In genomic region chr11:98561877-98562395, GRCh38 we compare ENCODE assay signal across 23 cellular contexts.
A peak's percentile ranks its signal among the peaks of the same experiment; 100 is the strongest.
DNase-seq lines count a peak whose midpoint lies in the region; FAIRE-seq and TF ChIP-seq lines count a peak whose summit lies in the region.
"Had no signal": no experiment of that assay in that cellular context is flagged by ENCODE, and none has a peak within 500 bp of the region (broad histone marks: within the 10 kb centered on the region; RNA-seq: fewer than 3 reads in every experiment).

No MANE protein-coding gene starts in this region.

- DNase-seq in ELR (ENCODE audit: low read depth) (peak; percentile 54), RWPE1 (ENCODE audit: low spot score) (peak; percentile 1), bronchial epithelial cell (ENCODE audit: low read depth) (peak; percentile 57), keratinocyte (ENCODE audit: low read depth, low spot score) (no peak), Caco-2 (no peak), DMS79 treated with DMSO at 0.1 percent for 48 hours (lab: John Stamatoyannopoulos, UW) (no peak)
- no peak for DNase-seq in activated CD4-positive, alpha-beta memory T cell treated with anti-CD3 and anti-CD28 coated beads for 36 hours
- DNase-seq: C1 segment of cervical spinal cord; CD4-positive, alpha-beta memory T cell; COR-L47; DMS 273 treated with DMSO at 0.1 percent for 48 hours; DND-41; Karpas-422; MV-4-11; NCI-H1436 treated with DMSO at 0.1 percent for 48 hours; NCI-H187 treated with DMSO at 0.1 percent for 48 hours; NCI-H524 treated with DMSO at 0.1 percent for 48 hours; NCI-H82; NK-92 treated with Interleukin-12 subunit alpha and Interleukin-12 subunit beta, amount 100 ng/mL, for 24 hours; SIG-M5 had no signal

- H4K20me1 ChIP-seq in keratinocyte (ENCODE audit: control insufficient read depth, extremely low read depth, insufficient read depth, low read length): no peaks in the 10 kb centered on the region

- no peaks in the 10 kb centered on the region for H3K36me3 ChIP-seq in bronchial epithelial cell (ENCODE audit: control insufficient read depth, insufficient read depth, low read length)
- H3K36me3 ChIP-seq in keratinocyte (ENCODE audit: control insufficient read depth in 2 of 2, extremely low read depth in 1 of 2, insufficient read depth in 2 of 2, low read length in 2 of 2): no peaks in the 10 kb centered on the region
- H3K36me3 ChIP-seq in Caco-2 (ENCODE audit: control insufficient read depth, insufficient read depth, low read length): no peaks in the 10 kb centered on the region

- H3K4me3 Mint-ChIP-seq in activated CD4-positive, alpha-beta memory T cell treated with anti-CD3 and anti-CD28 coated beads for 36 hours: no peak overlapping the region
- H3K4me3 Mint-ChIP-seq in Caco-2 (ENCODE audit: unreplicated experiment): no peak overlapping the region
- H3K4me3 Mint-ChIP-seq: CD4-positive, alpha-beta memory T cell had no signal

- H3K4me2 ChIP-seq in keratinocyte (ENCODE audit: control insufficient read depth, extremely low read depth, insufficient read depth, low read depth, low read length): peak overlapping the region; percentile 56

- no TSS peak for BruUV-seq in Caco-2 (replicated peaks; lab: Mats Ljungman, UMichigan)

- no peaks in the 10 kb centered on the region for H3K36me3 Mint-ChIP-seq in activated CD4-positive, alpha-beta memory T cell treated with anti-CD3 and anti-CD28 coated beads for 36 hours
- no peaks in the 10 kb centered on the region for H3K36me3 Mint-ChIP-seq in Caco-2 (ENCODE audit: insufficient read depth, unreplicated experiment)
- H3K36me3 Mint-ChIP-seq: CD4-positive, alpha-beta memory T cell had no signal

- CTCF ChIA-PET in RWPE1 (lab: Yijun Ruan, JAX): no interaction called here
- CTCF ChIA-PET in activated CD4-positive, alpha-beta memory T cell treated with anti-CD3 and anti-CD28 coated beads for 36 hours (lab: Charles Lee): no interaction called here
- CTCF ChIA-PET in Caco-2 (lab: Charles Lee): no interaction called here

- no peak overlapping the region for H2AFZ ChIP-seq in keratinocyte (ENCODE audit: control insufficient read depth, low read length)

- no peak overlapping the region for H3K27ac ChIP-seq in RWPE1
- H3K27ac ChIP-seq in keratinocyte (ENCODE audit: control insufficient read depth, insufficient read depth, low read length): no peak overlapping the region
- H3K27ac ChIP-seq: SK-N-MC had no signal

- no peaks in the 10 kb centered on the region for H3K4me1 Mint-ChIP-seq in activated CD4-positive, alpha-beta memory T cell treated with anti-CD3 and anti-CD28 coated beads for 36 hours (ENCODE audit: low read depth)
- no peaks in the 10 kb centered on the region for H3K4me1 Mint-ChIP-seq in Caco-2 (ENCODE audit: low read depth, unreplicated experiment)
- H3K4me1 Mint-ChIP-seq: CD4-positive, alpha-beta memory T cell had no signal

- H3K9me3 Mint-ChIP-seq in activated CD4-positive, alpha-beta memory T cell treated with anti-CD3 and anti-CD28 coated beads for 36 hours: peaks cover 15% of the 10 kb centered on the region
- H3K9me3 Mint-ChIP-seq in Caco-2 (ENCODE audit: unreplicated experiment): no peaks in the 10 kb centered on the region

- POLR2A ChIA-PET in RWPE1 (lab: Yijun Ruan, JAX; ENCODE audit: low non-redundant PET): interaction anchor here (0.6 kb wide), 1 partner anchor 1842 kb away, joined by 7 read pairs; no protein-coding TSS in a partner anchor
- POLR2A ChIA-PET in activated CD4-positive, alpha-beta memory T cell treated with anti-CD3 and anti-CD28 coated beads for 36 hours (lab: Charles Lee): no interaction called here
- POLR2A ChIA-PET in Caco-2 (lab: Charles Lee): no interaction called here

- no peaks in the 10 kb centered on the region for H3K9me1 ChIP-seq in keratinocyte (ENCODE audit: control insufficient read depth, extremely low read depth, insufficient read depth, low read length)

- H3K27me3 ChIP-seq in bronchial epithelial cell (ENCODE audit: control insufficient read depth, insufficient read depth, low read length) (no peaks in the 10 kb centered on the region), keratinocyte (ENCODE audit: control insufficient read depth, extremely low read depth, insufficient read depth, low read length) (no peaks in the 10 kb centered on the region), Caco-2 (replicated peaks; ENCODE audit: control insufficient read depth, insufficient read depth, low read length) (no peaks in the 10 kb centered on the region)

- no peak overlapping the region for H3K4me3 ChIP-seq in bronchial epithelial cell (ENCODE audit: low read depth, low read length)
- no peak overlapping the region for H3K4me3 ChIP-seq in keratinocyte (ENCODE audit: control insufficient read depth in 2 of 3, extremely low read depth in 1 of 3, insufficient read depth in 2 of 3, low read depth in 1 of 3, low read length in 3 of 3)
- no peak overlapping the region for H3K4me3 ChIP-seq in Caco-2 (ENCODE audit: low read depth, low read length)
- H3K4me3 ChIP-seq: SK-N-MC had no signal

- no peaks in the 10 kb centered on the region for H3K9me3 ChIP-seq in keratinocyte (ENCODE audit: control insufficient read depth, low read depth, low read length)
- no peaks in the 10 kb centered on the region for H3K9me3 ChIP-seq in Caco-2

- H3K4me1 ChIP-seq in keratinocyte (ENCODE audit: control insufficient read depth, extremely low read depth, insufficient read depth, low read length) (peaks cover 6% of the 10 kb centered on the region), Caco-2 (no peaks in the 10 kb centered on the region)

- H3K79me2 ChIP-seq in keratinocyte (ENCODE audit: control insufficient read depth, insufficient read depth, low read length): no peaks in the 10 kb centered on the region

- no peak overlapping the region for H3K9ac ChIP-seq in keratinocyte (ENCODE audit: control insufficient read depth, extremely low read depth, insufficient read depth, low read length)

- dilution Hi-C loops in keratinocyte (cut with MboI; ENCODE audit: extremely low pct_ligation_motif_present, low sequenced_read_pairs): no loop called here

- H3K27me3 Mint-ChIP-seq in activated CD4-positive, alpha-beta memory T cell treated with anti-CD3 and anti-CD28 coated beads for 36 hours: no peaks in the 10 kb centered on the region
- H3K27me3 Mint-ChIP-seq in Caco-2 (ENCODE audit: insufficient read depth, unreplicated experiment): peaks cover 9% of the 10 kb centered on the region
- H3K27me3 Mint-ChIP-seq: CD4-positive, alpha-beta memory T cell had no signal

- no peak for TF ChIP-seq CTCF in RWPE1 (conservative IDR thresholded peaks at IDR 0.05; ENCODE audit: low read depth)
- TF ChIP-seq CTCF in bronchial epithelial cell (IDR thresholded peaks at IDR 0.05; ENCODE audit: insufficient read depth, low read length, severe bottlenecking): no peak
- TF ChIP-seq CTCF in keratinocyte (optimal IDR thresholded peaks at IDR 0.05 in 1 of 3, IDR thresholded peaks at IDR 0.05 in 1 of 3, conservative IDR thresholded peaks at IDR 0.05 in 1 of 3; ENCODE audit: extremely low read depth in 1 of 3, insufficient read depth in 2 of 3, low read length in 3 of 3): no peak
- TF ChIP-seq CTCF in Caco-2 (IDR thresholded peaks at IDR 0.05; ENCODE audit: insufficient read depth in 1 of 2, low read depth in 1 of 2, low read length in 1 of 2, severe bottlenecking in 1 of 2, unreplicated experiment in 1 of 2): no peak

- no peak overlapping the region for H3K27ac Mint-ChIP-seq in activated CD4-positive, alpha-beta memory T cell treated with anti-CD3 and anti-CD28 coated beads for 36 hours
- H3K27ac Mint-ChIP-seq in Caco-2 (ENCODE audit: unreplicated experiment): no peak overlapping the region
- H3K27ac Mint-ChIP-seq: CD4-positive, alpha-beta memory T cell had no signal

- FAIRE-seq in bronchial epithelial cell (lab: Jason Lieb, UNC) (no peak), keratinocyte (lab: Jason Lieb, UNC) (no peak)
- FAIRE-seq: A204.1, GM19239 had no signal

- intact Hi-C loops in activated CD4-positive, alpha-beta memory T cell treated with anti-CD3 and anti-CD28 coated beads for 36 hours (cut with micrococcal nuclease): no loop called here
- intact Hi-C loops in Caco-2 (cut with micrococcal nuclease; ENCODE audit: unreplicated experiment): no loop called here

Comparison
In these comparisons a context has a peak if more than half of its experiments do, and no peak if none do; other contexts are left out.
1. DNase-seq: peak in ELR (single experiment), RWPE1 (single experiment) and bronchial epithelial cell (single experiment); none in keratinocyte (single experiment), activated CD4-positive, alpha-beta memory T cell treated with anti-CD3 and anti-CD28 coated beads for 36 hours (single experiment), Caco-2 (0 of 2) and DMS79 treated with DMSO at 0.1 percent for 48 hours (single experiment).